ENCODE assay signal across 10 cellular contexts in the genomic region with DNA sequence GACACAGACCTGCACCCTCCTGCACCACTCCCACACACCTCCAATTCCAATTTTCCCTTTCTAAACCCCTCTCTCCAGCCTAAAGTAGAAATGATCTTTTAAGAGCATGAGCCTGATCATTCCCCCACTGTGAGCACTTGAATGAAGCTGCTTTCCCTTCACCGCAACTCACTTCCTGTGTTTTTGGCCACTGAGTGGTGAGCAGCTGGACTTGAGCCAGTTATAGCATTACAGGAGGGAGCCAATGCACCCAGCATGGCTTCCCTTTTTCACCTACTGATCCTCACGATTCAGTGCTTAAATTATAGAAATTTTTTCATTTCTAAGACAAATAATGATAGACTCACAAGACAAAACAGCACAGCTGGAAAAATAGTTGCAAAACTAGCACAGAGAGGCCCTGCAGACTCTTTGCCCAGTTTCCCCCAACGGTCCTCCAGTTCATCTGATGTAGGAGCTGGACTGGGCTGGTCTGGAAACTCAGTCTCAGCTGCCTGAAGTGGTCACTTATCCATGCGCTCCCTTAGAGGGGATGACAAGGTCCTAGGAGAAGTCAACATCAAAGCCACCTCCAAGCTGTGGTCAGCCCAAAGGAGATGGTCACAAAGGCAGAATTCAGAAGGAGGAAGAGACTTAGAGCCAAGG. TPM values are rescaled to one million over a fixed set of nuclear protein-coding genes. Genes with fewer than 3 reads are reported as not detected.
DNase-seq lines count a peak whose midpoint lies in the region; ATAC-seq and TF ChIP-seq lines count a peak whose summit lies in the region.
"Had no signal": no experiment of that assay in that cellular context is flagged by ENCODE, and none has a peak within 500 bp of the region (broad histone marks: within the 10 kb centered on the region; RNA-seq: fewer than 3 reads in every experiment).

No MANE protein-coding gene starts in this region.

- peak; percentile 39 for DNase-seq in NCI-H345 (lab: John Stamatoyannopoulos, UW)
- no peak for DNase-seq in NCI-H345 treated with DMSO at 0.1 percent for 48 hours (lab: John Stamatoyannopoulos, UW; ENCODE audit: unreplicated experiment)
- peak; percentile 16 for DNase-seq in NCI-H2029 treated with DMSO at 0.1 percent for 48 hours (lab: John Stamatoyannopoulos, UW)
- DNase-seq in osteocyte (ENCODE audit: extremely low spot score, unreplicated experiment), result no peak
- DNase-seq in T-helper 2 cell, result no peak

- H3K9me3 Mint-ChIP-seq in dendritic cell treated with granulocyte-macrophage colony-stimulating factor and Interleukin-4, amounts not matched to agents 40 ng/mL and 50 ng/mL, for 4 days, result peaks cover 8% of the 10 kb centered on the region
- H3K9me3 Mint-ChIP-seq in osteocyte (ENCODE audit: unreplicated experiment), result no peaks in the 10 kb centered on the region

- intact Hi-C loops in dendritic cell treated with granulocyte-macrophage colony-stimulating factor and Interleukin-4, amounts not matched to agents 40 ng/mL and 50 ng/mL, for 4 days (cut with micrococcal nuclease), result no loop called here

- TF ChIP-seq CTCF in osteocyte (IDR thresholded peaks at IDR 0.05), result no peak

- no peaks in the 10 kb centered on the region for H3K36me3 Mint-ChIP-seq in dendritic cell treated with granulocyte-macrophage colony-stimulating factor and Interleukin-4, amounts not matched to agents 40 ng/mL and 50 ng/mL, for 4 days (ENCODE audit: low read depth)
- H3K36me3 Mint-ChIP-seq in osteocyte (ENCODE audit: unreplicated experiment), result no peaks in the 10 kb centered on the region

- ATAC-seq in HG02970 (IDR thresholded peaks at IDR 0.05; ENCODE audit: low FRiP score, unreplicated experiment) (no peak), HG02610 (IDR thresholded peaks at IDR 0.05; ENCODE audit: unreplicated experiment) (no peak)
- ATAC-seq: HCT116 had no signal

- H3K27ac Mint-ChIP-seq in dendritic cell treated with granulocyte-macrophage colony-stimulating factor and Interleukin-4, amounts not matched to agents 40 ng/mL and 50 ng/mL, for 4 days, result peak overlapping the region; percentile 92
- peak overlapping the region; percentile 1 for H3K27ac Mint-ChIP-seq in osteocyte (ENCODE audit: unreplicated experiment)
- H3K27ac Mint-ChIP-seq: T-helper 1 cell treated with Interleukin-12 subunit alpha and Interleukin-12 subunit beta and Interleukin-4 antibody, amounts not matched to agents 30 μg/mL and 1 μg/mL, for 36 hours had no signal

- H3K27me3 Mint-ChIP-seq in dendritic cell treated with granulocyte-macrophage colony-stimulating factor and Interleukin-4, amounts not matched to agents 40 ng/mL and 50 ng/mL, for 4 days, result no peaks in the 10 kb centered on the region
- H3K27me3 Mint-ChIP-seq in osteocyte (ENCODE audit: unreplicated experiment), result peaks cover 50% of the 10 kb centered on the region

- peak overlapping the region; percentile 72 for H3K4me3 Mint-ChIP-seq in dendritic cell treated with granulocyte-macrophage colony-stimulating factor and Interleukin-4, amounts not matched to agents 40 ng/mL and 50 ng/mL, for 4 days
- H3K4me3 Mint-ChIP-seq in osteocyte (ENCODE audit: unreplicated experiment), result no peak overlapping the region
- H3K4me3 Mint-ChIP-seq: T-helper 1 cell treated with Interleukin-12 subunit alpha and Interleukin-12 subunit beta and Interleukin-4 antibody, amounts not matched to agents 30 μg/mL and 1 μg/mL, for 36 hours had no signal

- peaks cover 85% of the 10 kb centered on the region for H3K4me1 Mint-ChIP-seq in dendritic cell treated with granulocyte-macrophage colony-stimulating factor and Interleukin-4, amounts not matched to agents 40 ng/mL and 50 ng/mL, for 4 days (ENCODE audit: low read depth)
- H3K4me1 Mint-ChIP-seq in osteocyte (ENCODE audit: unreplicated experiment), result peaks cover 7% of the 10 kb centered on the region

RNA-seq across cellular contexts. Expression of gene APOL4, which starts 9.8 kb away (rescaled TPM):
- 0.13 TPM in 1 of 2 replicates, not detected in the other for total RNA-seq in osteocyte

RNA-seq across cellular contexts. Expression of gene APOL2, which starts 28.0 kb away (rescaled TPM):
- total RNA-seq in osteocyte, result 53.5 and 59.9 TPM in 2 replicates

RNA-seq across cellular contexts. Expression of gene APOL1, which starts 41.6 kb away (rescaled TPM):
- 16.2 and 19.5 TPM in 2 replicates for total RNA-seq in osteocyte

RNA-seq across cellular contexts. Expression of gene APOL3, which starts 50.8 kb away (rescaled TPM):
- total RNA-seq in osteocyte, result 10.1 and 10.8 TPM in 2 replicates

Comparison
In these comparisons a context has a peak if more than half of its experiments do, and no peak if none do; other contexts are left out.
1. DNase-seq: peak in NCI-H345 (single experiment) and NCI-H2029 treated with DMSO at 0.1 percent for 48 hours (single experiment); none in NCI-H345 treated with DMSO at 0.1 percent for 48 hours (single experiment), osteocyte (single experiment) and T-helper 2 cell (0 of 5).